8 cellular contexts compared by ENCODE assay signal in genomic region chr6:161233986-161234620, GRCh38. TPM values are rescaled to one million over a fixed set of nuclear protein-coding genes. Genes with fewer than 3 reads are reported as not detected.
DNase-seq lines count a peak whose midpoint lies in the region; ATAC-seq and TF ChIP-seq lines count a peak whose summit lies in the region.

No MANE protein-coding gene starts in this region.

- H3K9me3 ChIP-seq in adipocyte (ENCODE audit: control insufficient read depth, low read length) (no peaks in the 10 kb centered on the region), psoas muscle (no peaks in the 10 kb centered on the region)

- H3K4me3 Mint-ChIP-seq in natural killer cell treated with Interleukin-12 subunit alpha and Interleukin-12 subunit beta and Interleukin-15 and Interleukin-18, amount 100 ng/mL, for 72 hours, result no peak overlapping the region

- H3K36me3 Mint-ChIP-seq in natural killer cell treated with Interleukin-12 subunit alpha and Interleukin-12 subunit beta and Interleukin-15 and Interleukin-18, amount 100 ng/mL, for 72 hours, result peaks cover 17% of the 10 kb centered on the region

- intact Hi-C loops in Right ventricle myocardium superior (cut with DNase I) (no loop called here), psoas muscle (cut with DNase I) (no loop called here)

- peak; percentile 72 for ATAC-seq in Right ventricle myocardium superior (ENCODE audit: poor library complexity)
- ATAC-seq in psoas muscle, result peak in 3 of 4 donors; percentile 24 to 67 (median 60)
- no peak for ATAC-seq in natural killer cell treated with Interleukin-12 subunit alpha and Interleukin-12 subunit beta and Interleukin-15 and Interleukin-18, amount 100 ng/mL, for 72 hours
- ATAC-seq in GM18861 (IDR thresholded peaks at IDR 0.05; ENCODE audit: unreplicated experiment), result no peak
- ATAC-seq in GM21529 (IDR thresholded peaks at IDR 0.05; ENCODE audit: unreplicated experiment), result no peak
- no peak for ATAC-seq in GM19351 (IDR thresholded peaks at IDR 0.05; ENCODE audit: unreplicated experiment)

- WGBS in psoas muscle, 3 donors, result 61 to 74% (median 61%) methylated on average over 9 of the region's 9 CpGs

- H3K9me3 Mint-ChIP-seq in natural killer cell treated with Interleukin-12 subunit alpha and Interleukin-12 subunit beta and Interleukin-15 and Interleukin-18, amount 100 ng/mL, for 72 hours, result no peaks in the 10 kb centered on the region

- peaks cover 0 to 12% of the 10 kb centered on the region in 2 donors for H3K27me3 Mint-ChIP-seq in natural killer cell treated with Interleukin-12 subunit alpha and Interleukin-12 subunit beta and Interleukin-15 and Interleukin-18, amount 100 ng/mL, for 72 hours

- no peak for TF ChIP-seq CTCF in psoas muscle (IDR thresholded peaks at IDR 0.05)

- H3K27me3 ChIP-seq in adipocyte (replicated peaks; ENCODE audit: control insufficient read depth, insufficient read depth, low read length) (no peaks in the 10 kb centered on the region), psoas muscle (ENCODE audit: insufficient read depth in 3 of 3, low read length in 2 of 3) (no peaks in the 10 kb centered on the region)

- H3K4me1 ChIP-seq in adipocyte (ENCODE audit: control insufficient read depth, insufficient read depth, low read length) (peaks cover 20% of the 10 kb centered on the region), psoas muscle (no peaks in the 10 kb centered on the region)

- peak overlapping the region; percentile 16 for H3K4me3 ChIP-seq in adipocyte (ENCODE audit: low read length)
- H3K4me3 ChIP-seq in psoas muscle, result no peak overlapping the region

- H3K36me3 ChIP-seq in adipocyte (ENCODE audit: control insufficient read depth, insufficient read depth, low read length, severe bottlenecking) (peaks cover 4% of the 10 kb centered on the region), psoas muscle (ENCODE audit: insufficient read depth in 1 of 2, low read depth in 1 of 2) (no peaks in the 10 kb centered on the region)

- H3K27ac Mint-ChIP-seq in natural killer cell treated with Interleukin-12 subunit alpha and Interleukin-12 subunit beta and Interleukin-15 and Interleukin-18, amount 100 ng/mL, for 72 hours, result no peak overlapping the region

- no peak overlapping the region for H3K9ac ChIP-seq in adipocyte (ENCODE audit: low read length)

- in situ Hi-C loops in G401 (cut with HindIII; ENCODE audit: low sequenced_read_pairs), result no loop called here

- DNase-seq in G401 (ENCODE audit: low spot score) (peak; percentile 81), adipocyte (ENCODE audit: low read depth) (peak; percentile 96), Right ventricle myocardium superior (peak; percentile 71), psoas muscle (peak; percentile 77 to 83)
- DNase-seq in natural killer cell treated with Interleukin-12 subunit alpha and Interleukin-12 subunit beta and Interleukin-15 and Interleukin-18, amount 100 ng/mL, for 72 hours (ENCODE audit: low spot score), result no peak

- no peak overlapping the region for H3K27ac ChIP-seq in psoas muscle

- peaks cover 9 to 30% of the 10 kb centered on the region in 2 donors for H3K4me1 Mint-ChIP-seq in natural killer cell treated with Interleukin-12 subunit alpha and Interleukin-12 subunit beta and Interleukin-15 and Interleukin-18, amount 100 ng/mL, for 72 hours (ENCODE audit: low read depth in 2 of 2)

RNA-seq across cellular contexts. Expression of gene AGPAT4, which starts 39.8 kb away (rescaled TPM):
- 3.6 TPM in 2 replicates for total RNA-seq in G401 (2014; rRNA removed; shearing (Covaris generic))
- total RNA-seq in Right ventricle myocardium superior, result 2.1 TPM
- 1 to 10 TPM in 1 of 4 donors, under 1 TPM in 3; 0.34 to 1.7 (median 0.83) TPM for total RNA-seq in psoas muscle
- under 1 TPM; 0.18 to 0.59 (median 0.42) TPM for polyA plus RNA-seq in psoas muscle
- total RNA-seq in natural killer cell treated with Interleukin-12 subunit alpha and Interleukin-12 subunit beta and Interleukin-15 and Interleukin-18, amount 100 ng/mL, for 72 hours, result 10 to 100 TPM in 1 of 2 donors, 1 to 10 TPM in 1; 7.6 to 12.1 TPM

Comparison
In these comparisons a context has a peak if more than half of its experiments do, and no peak if none do; other contexts are left out.
1. ATAC-seq: peak in Right ventricle myocardium superior (single experiment) and psoas muscle (3 of 4); none in natural killer cell treated with Interleukin-12 subunit alpha and Interleukin-12 subunit beta and Interleukin-15 and Interleukin-18, amount 100 ng/mL, for 72 hours (0 of 2), GM18861 (single experiment), GM21529 (single experiment) and GM19351 (single experiment).